Comparison of ENCODE assay signal across 14 cellular contexts in the genomic region with DNA sequence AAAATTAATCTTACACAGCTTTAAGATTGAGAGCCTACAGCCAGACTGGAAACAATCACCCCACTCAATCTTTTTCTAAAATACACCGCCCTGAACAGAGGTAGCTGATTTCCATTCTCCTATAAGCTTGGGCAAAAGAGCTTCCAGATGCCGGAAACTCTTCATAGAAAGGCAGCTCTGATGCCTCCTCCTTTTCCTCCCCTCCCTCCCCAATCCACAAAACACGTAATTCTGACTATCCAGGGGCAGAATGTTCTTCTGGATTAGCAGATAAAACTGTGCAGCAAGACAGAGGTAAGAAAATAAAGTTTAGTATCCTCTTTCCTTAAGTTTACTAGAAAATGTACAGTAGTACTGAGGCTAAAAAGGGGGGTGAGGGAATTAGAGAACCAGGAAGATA. TPM values are rescaled to one million over a fixed set of nuclear protein-coding genes. Genes with fewer than 3 reads are reported as not detected.
A peak's percentile ranks its signal among the peaks of the same experiment; 100 is the strongest.
DNase-seq lines count a peak whose midpoint lies in the region; ATAC-seq, FAIRE-seq and TF ChIP-seq lines count a peak whose summit lies in the region.
"Had no signal": no experiment of that assay in that cellular context is flagged by ENCODE, and none has a peak within 500 bp of the region (broad histone marks: within the 10 kb centered on the region; RNA-seq: fewer than 3 reads in every experiment).

No MANE protein-coding gene starts in this region.

- peaks cover 99% of the 10 kb centered on the region for H3K79me2 ChIP-seq in endothelial cell of umbilical vein (ENCODE audit: control insufficient read depth, insufficient read depth, low read length)

- H3K27me3 ChIP-seq in RWPE2 (ENCODE audit: insufficient read depth, poor library complexity, severe bottlenecking) (no peaks in the 10 kb centered on the region), endothelial cell of umbilical vein (ENCODE audit: control insufficient read depth in 2 of 2, insufficient read depth in 2 of 2, low read length in 2 of 2) (no peaks in the 10 kb centered on the region)

- peak overlapping the region; percentile 38 for H3K9ac ChIP-seq in endothelial cell of umbilical vein (replicated peaks; ENCODE audit: extremely low read depth, insufficient read depth, low read length)
- H3K9ac ChIP-seq: parathyroid adenoma had no signal

- CTCF ChIA-PET in endothelial cell of umbilical vein (lab: Charles Lee): interaction anchor here (0.8 to 4.2 kb wide), 8 partner anchors 9 to 125 kb away, joined by 3 to 57 read pairs (median 6); a partner anchor contains a TSS

- dilution Hi-C loops in endothelial cell of umbilical vein (cut with MboI; ENCODE audit: extremely low pct_ligation_motif_present, low sequenced_read_pairs): no loop called here

- no peak overlapping the region for H3K4me3 Mint-ChIP-seq in natural killer cell treated with Interleukin-12 subunit alpha and Interleukin-12 subunit beta and Interleukin-15 and Interleukin-18, amount 100 ng/mL, for 72 hours
- H3K4me3 Mint-ChIP-seq: WTC11 had no signal

- intact Hi-C loops in endothelial cell of umbilical vein (cut with micrococcal nuclease): no loop called here

- H3K36me3 ChIP-seq in RWPE2 (ENCODE audit: low read depth) (peaks cover 69% of the 10 kb centered on the region), endothelial cell of umbilical vein (ENCODE audit: control insufficient read depth in 2 of 2, extremely low read depth in 1 of 2, insufficient read depth in 2 of 2, low read length in 2 of 2) (peaks cover 3 to 7% of the 10 kb centered on the region in 2 experiments)

- no peaks in the 10 kb centered on the region for H3K36me3 Mint-ChIP-seq in natural killer cell treated with Interleukin-12 subunit alpha and Interleukin-12 subunit beta and Interleukin-15 and Interleukin-18, amount 100 ng/mL, for 72 hours

- peak; percentile 32 for ATAC-seq in RWPE2 (ENCODE audit: low read depth)
- no peak for ATAC-seq in natural killer cell treated with Interleukin-12 subunit alpha and Interleukin-12 subunit beta and Interleukin-15 and Interleukin-18, amount 100 ng/mL, for 72 hours
- ATAC-seq in GM18858 (IDR thresholded peaks at IDR 0.05; ENCODE audit: unreplicated experiment): no peak
- no peak for ATAC-seq in GM18517 (IDR thresholded peaks at IDR 0.05; ENCODE audit: unreplicated experiment)
- ATAC-seq: Panc1 had no signal

- no peak for TF ChIP-seq POLR2A in endothelial cell of umbilical vein (IDR thresholded peaks at IDR 0.05; ENCODE audit: low read depth, low read length)

- H3K27ac ChIP-seq in RWPE2 (ENCODE audit: poor library complexity, severe bottlenecking) (peak overlapping the region; percentile 57), endothelial cell of umbilical vein (ENCODE audit: insufficient read depth, low read depth, low read length) (peak overlapping the region; percentile 43)
- H3K27ac ChIP-seq: parathyroid adenoma had no signal

- H3K4me1 ChIP-seq in RWPE2 (ENCODE audit: insufficient read depth, poor library complexity, severe bottlenecking): peaks cover 67% of the 10 kb centered on the region
- peaks cover 39% of the 10 kb centered on the region for H3K4me1 ChIP-seq in endothelial cell of umbilical vein (ENCODE audit: control insufficient read depth, extremely low read depth, insufficient read depth, low read length)

- no peak for TF ChIP-seq CTCF in RWPE2 (IDR thresholded peaks at IDR 0.05; ENCODE audit: poor library complexity, severe bottlenecking)
- TF ChIP-seq CTCF in endothelial cell of umbilical vein (IDR thresholded peaks at IDR 0.05; ENCODE audit: extremely low read depth in 1 of 2, insufficient read depth in 1 of 2, low read depth in 1 of 2, low read length in 2 of 2): no peak

- no peaks in the 10 kb centered on the region for H3K9me3 Mint-ChIP-seq in natural killer cell treated with Interleukin-12 subunit alpha and Interleukin-12 subunit beta and Interleukin-15 and Interleukin-18, amount 100 ng/mL, for 72 hours
- H3K9me3 Mint-ChIP-seq: WTC11 had no signal

- H4K20me1 ChIP-seq in endothelial cell of umbilical vein (replicated peaks; ENCODE audit: control insufficient read depth, extremely low read depth, insufficient read depth, low read length): peaks cover 29% of the 10 kb centered on the region

- POLR2A ChIA-PET in endothelial cell of umbilical vein (lab: Charles Lee): interaction anchor here (0.6 to 2.7 kb wide), 2 partner anchors 13 to 15 kb away, joined by 3 to 7 read pairs; no protein-coding TSS in a partner anchor

- H3K4me1 Mint-ChIP-seq in natural killer cell treated with Interleukin-12 subunit alpha and Interleukin-12 subunit beta and Interleukin-15 and Interleukin-18, amount 100 ng/mL, for 72 hours (ENCODE audit: low read depth in 2 of 2): peaks cover 60 to 74% of the 10 kb centered on the region in 2 donors

- DNase-seq in EL (peak; percentile 66), RWPE2 (ENCODE audit: low spot score) (no peak), endothelial cell of umbilical vein (ENCODE audit: low read depth, low spot score) (peak; percentile 61), SKM-1 (lab: John Stamatoyannopoulos, UW; ENCODE audit: unreplicated experiment) (no peak)
- no peak for DNase-seq in natural killer cell treated with Interleukin-12 subunit alpha and Interleukin-12 subunit beta and Interleukin-15 and Interleukin-18, amount 100 ng/mL, for 72 hours (ENCODE audit: low spot score)
- no peak for DNase-seq in activated T-cell treated with anti-CD3 and anti-CD28 coated beads, Interleukin-2, amount 50 U/mL, for 1 hour
- DNase-seq: activated naive CD4-positive, alpha-beta T cell treated with anti-CD3 and anti-CD28 coated beads, Interleukin-2, amount 50 U/mL, for 16 hours; kidney; stimulated activated CD4-positive, alpha-beta T cell treated with anti-CD3 and anti-CD28 coated beads, Interleukin-4, amount 100 ng/mL, for 24 hours had no signal

- peak overlapping the region; percentile 63 for H3K4me2 ChIP-seq in endothelial cell of umbilical vein (ENCODE audit: insufficient read depth, low read length)

- H3K4me3 ChIP-seq in RWPE2 (ENCODE audit: severe bottlenecking) (no peak overlapping the region), endothelial cell of umbilical vein (replicated peaks in 1 of 3; ENCODE audit: insufficient read depth in 1 of 3, low read depth in 1 of 3, low read length in 3 of 3) (no peak overlapping the region)

- H2AFZ ChIP-seq in endothelial cell of umbilical vein (ENCODE audit: low read depth, low read length): no peak overlapping the region
- H2AFZ ChIP-seq: parathyroid adenoma had no signal

- H3K9me1 ChIP-seq in endothelial cell of umbilical vein (replicated peaks; ENCODE audit: control insufficient read depth, extremely low read depth, insufficient read depth, low read length): no peaks in the 10 kb centered on the region

- H3K27ac Mint-ChIP-seq in natural killer cell treated with Interleukin-12 subunit alpha and Interleukin-12 subunit beta and Interleukin-15 and Interleukin-18, amount 100 ng/mL, for 72 hours: peak overlapping the region; percentile 6 to 34
- H3K27ac Mint-ChIP-seq: WTC11 had no signal

- H3K9me3 ChIP-seq in RWPE2 (ENCODE audit: severe bottlenecking) (no peaks in the 10 kb centered on the region), endothelial cell of umbilical vein (replicated peaks; ENCODE audit: control insufficient read depth, insufficient read depth, low read length) (no peaks in the 10 kb centered on the region)

- H3K27me3 Mint-ChIP-seq in natural killer cell treated with Interleukin-12 subunit alpha and Interleukin-12 subunit beta and Interleukin-15 and Interleukin-18, amount 100 ng/mL, for 72 hours: no peaks in the 10 kb centered on the region

- FAIRE-seq in endothelial cell of umbilical vein (lab: Jason Lieb, UNC): peak; percentile 82
- FAIRE-seq: kidney had no signal

- no TSS peak for BruUV-seq in endothelial cell of umbilical vein (replicated peaks; lab: Mats Ljungman, UMichigan)

TF ChIP-seq in endothelial cell of umbilical vein, 7 proteins besides CTCF, POLR2A, EP300 and RAD21 (continues in another document):
- TF ChIP-seq, protein P1, sequence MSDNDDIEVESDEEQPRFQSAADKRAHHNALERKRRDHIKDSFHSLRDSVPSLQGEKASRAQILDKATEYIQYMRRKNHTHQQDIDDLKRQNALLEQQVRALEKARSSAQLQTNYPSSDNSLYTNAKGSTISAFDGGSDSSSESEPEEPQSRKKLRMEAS (IDR thresholded peaks at IDR 0.05; ENCODE audit: insufficient read depth, insufficient read length): no peak

RNA-seq across cellular contexts. Expression of a gene that starts 15.8 kb away (rescaled TPM):
- total RNA-seq in endothelial cell of umbilical vein: 66.0 and 69.0 TPM in 2 replicates
- polyA plus RNA-seq in endothelial cell of umbilical vein: 13.4 and 17.8 TPM in 2 replicates
- 27.6 and 27.7 TPM in 2 replicates for polyA plus RNA-seq in endothelial cell of umbilical vein (2011; cell fraction: cytosol; rRNA removed)
- polyA plus RNA-seq in endothelial cell of umbilical vein (2011; cell fraction: nucleus; rRNA removed): 66.5 and 70.9 TPM in 2 replicates
- 52.3 and 54.6 TPM in 2 replicates for polyA plus RNA-seq in endothelial cell of umbilical vein (2012)
- polyA minus RNA-seq in endothelial cell of umbilical vein: 47.8 and 61.2 TPM in 2 replicates
- polyA minus RNA-seq in endothelial cell of umbilical vein (2011; cell fraction: cytosol; rRNA and poly(A)+ RNA removed): 32.9 TPM
- 49.4 and 64.7 TPM in 2 replicates for polyA minus RNA-seq in endothelial cell of umbilical vein (2011; cell fraction: nucleus; rRNA and poly(A)+ RNA removed)
- 10 to 100 TPM; 55.0 to 81.8 TPM for total RNA-seq in natural killer cell treated with Interleukin-12 subunit alpha and Interleukin-12 subunit beta and Interleukin-15 and Interleukin-18, amount 100 ng/mL, for 72 hours

RNA-seq across cellular contexts. Expression of a gene that starts 42.9 kb away (rescaled TPM):
- 38.7 and 41.9 TPM in 2 replicates for total RNA-seq in endothelial cell of umbilical vein
- 21.4 and 33.9 TPM in 2 replicates for polyA plus RNA-seq in endothelial cell of umbilical vein
- polyA plus RNA-seq in endothelial cell of umbilical vein (2011; cell fraction: cytosol; rRNA removed): 46.5 and 58.3 TPM in 2 replicates
- polyA plus RNA-seq in endothelial cell of umbilical vein (2011; cell fraction: nucleus; rRNA removed): 25.4 and 39.9 TPM in 2 replicates
- polyA plus RNA-seq in endothelial cell of umbilical vein (2012): 57.4 and 72.7 TPM in 2 replicates
- 15.6 and 31.2 TPM in 2 replicates for polyA minus RNA-seq in endothelial cell of umbilical vein
- 33.0 TPM for polyA minus RNA-seq in endothelial cell of umbilical vein (2011; cell fraction: cytosol; rRNA and poly(A)+ RNA removed)
- 7.9 and 8.0 TPM in 2 replicates for polyA minus RNA-seq in endothelial cell of umbilical vein (2011; cell fraction: nucleus; rRNA and poly(A)+ RNA removed)
- total RNA-seq in natural killer cell treated with Interleukin-12 subunit alpha and Interleukin-12 subunit beta and Interleukin-15 and Interleukin-18, amount 100 ng/mL, for 72 hours: 10 to 100 TPM; 42.0 to 49.5 TPM

RNA-seq across cellular contexts. Expression of a gene that starts 43.2 kb away (rescaled TPM):
- 3.6 and 4.2 TPM in 2 replicates for total RNA-seq in endothelial cell of umbilical vein
- 3.2 and 4.0 TPM in 2 replicates for polyA plus RNA-seq in endothelial cell of umbilical vein
- 2.2 and 2.6 TPM in 2 replicates for polyA plus RNA-seq in endothelial cell of umbilical vein (2011; cell fraction: cytosol; rRNA removed)
- polyA plus RNA-seq in endothelial cell of umbilical vein (2011; cell fraction: nucleus; rRNA removed): 1.2 and 1.5 TPM in 2 replicates
- 2.2 and 2.5 TPM in 2 replicates for polyA plus RNA-seq in endothelial cell of umbilical vein (2012)
- 4.0 and 6.7 TPM in 2 replicates for polyA minus RNA-seq in endothelial cell of umbilical vein
- polyA minus RNA-seq in endothelial cell of umbilical vein (2011; cell fraction: cytosol; rRNA and poly(A)+ RNA removed): 8.6 TPM
- 4.2 and 4.4 TPM in 2 replicates for polyA minus RNA-seq in endothelial cell of umbilical vein (2011; cell fraction: nucleus; rRNA and poly(A)+ RNA removed)
- total RNA-seq in natural killer cell treated with Interleukin-12 subunit alpha and Interleukin-12 subunit beta and Interleukin-15 and Interleukin-18, amount 100 ng/mL, for 72 hours: 1 to 10 TPM; 5.7 to 5.9 TPM

Comparison
In these comparisons a context has a peak if more than half of its experiments do, and no peak if none do; other contexts are left out.
1. DNase-seq: peak in EL (single experiment) and endothelial cell of umbilical vein (single experiment); none in RWPE2 (single experiment), natural killer cell treated with Interleukin-12 subunit alpha and Interleukin-12 subunit beta and Interleukin-15 and Interleukin-18, amount 100 ng/mL, for 72 hours (single experiment), SKM-1 (single experiment) and activated T-cell treated with anti-CD3 and anti-CD28 coated beads, Interleukin-2, amount 50 U/mL, for 1 hour (single experiment).